25 cellular contexts compared by ENCODE assay signal in genomic region chr13:95269756-95270155, GRCh38. TPM values are rescaled to one million over a fixed set of nuclear protein-coding genes. Genes with fewer than 3 reads are reported as not detected.
DNase-seq lines count a peak whose midpoint lies in the region; ATAC-seq and TF ChIP-seq lines count a peak whose summit lies in the region.
"Had no signal": no experiment of that assay in that cellular context is flagged by ENCODE, and none has a peak within 500 bp of the region (broad histone marks: within the 10 kb centered on the region; RNA-seq: fewer than 3 reads in every experiment).

No MANE protein-coding gene starts in this region.

- no peak for ATAC-seq in left ventricle myocardium superior
- ATAC-seq in central memory CD8-positive, alpha-beta T cell (replicated peaks; ENCODE audit: extremely low read depth, poor library complexity, severe bottlenecking), result no peak
- ATAC-seq: activated CD4-positive, CD25-positive, alpha-beta regulatory T cell treated with anti-CD3 and anti-CD28 coated beads, Interleukin-2, amount 50 U/mL, for 24 hours; activated T-helper 17 cell treated with anti-CD3 and anti-CD28 coated beads, Interleukin-2, amount 50 U/mL, for 72 hours; effector memory CD8-positive, alpha-beta T cell; foreskin keratinocyte; K562 had no signal

- no peaks in the 10 kb centered on the region for H3K27me3 ChIP-seq in cardiac muscle cell
- H3K27me3 ChIP-seq in transverse colon, result no peaks in the 10 kb centered on the region
- H3K27me3 ChIP-seq: foreskin keratinocyte, SJCRH30 had no signal

- WGBS in transverse colon (ENCODE audit: low coverage in 1 of 2), 2 donors, result 77 to 81% methylated on average over 3 of the region's 3 CpGs

- peaks cover 5% of the 10 kb centered on the region for H3K9me3 Mint-ChIP-seq in central memory CD8-positive, alpha-beta T cell
- peaks cover 23% of the 10 kb centered on the region for H3K9me3 Mint-ChIP-seq in nephron progenitor cell
- H3K9me3 Mint-ChIP-seq in activated naive CD4-positive, alpha-beta T cell treated with anti-CD3 and anti-CD28 coated beads for 36 hours, result peaks cover 3% of the 10 kb centered on the region

- intact Hi-C loops in left ventricle myocardium superior (cut with micrococcal nuclease) (no loop called here), transverse colon (cut with DNase I; ENCODE audit: low total_unique reads) (no loop called here)
- intact Hi-C loops in activated naive CD4-positive, alpha-beta T cell treated with anti-CD3 and anti-CD28 coated beads for 36 hours (cut with micrococcal nuclease), result no loop called here

- peak overlapping the region; percentile 11 for H3K27ac Mint-ChIP-seq in central memory CD8-positive, alpha-beta T cell (ENCODE audit: low read depth)
- peak overlapping the region; percentile 8 for H3K27ac Mint-ChIP-seq in nephron progenitor cell
- H3K27ac Mint-ChIP-seq in activated naive CD4-positive, alpha-beta T cell treated with anti-CD3 and anti-CD28 coated beads for 36 hours, result no peak overlapping the region
- H3K27ac Mint-ChIP-seq: activated CD4-positive, alpha-beta memory T cell treated with anti-CD3 and anti-CD28 coated beads for 36 hours; activated naive CD8-positive, alpha-beta T cell; activated T-helper 17 cell treated with anti-CD3 and anti-CD28 coated beads, Interleukin-2, amount 50 U/mL, for 72 hours; B cell had no signal

- H3K9me3 ChIP-seq in cardiac muscle cell (ENCODE audit: low read depth) (no peaks in the 10 kb centered on the region), transverse colon (no peaks in the 10 kb centered on the region)
- H3K9me3 ChIP-seq: SJCRH30 had no signal

- TF ChIP-seq POLR2A in transverse colon (IDR thresholded peaks at IDR 0.05), result no peak

- DNase-seq in cardiac muscle cell (ENCODE audit: low read depth in 1 of 2, low spot score in 1 of 2) (no peak), left ventricle myocardium superior (no peak), nephron progenitor cell (no peak), transverse colon (no peak), NCI-H446 (lab: John Stamatoyannopoulos, UW) (no peak)
- DNase-seq in central memory CD8-positive, alpha-beta T cell (ENCODE audit: low spot score in 2 of 2), result no peak
- no peak for DNase-seq in activated naive CD4-positive, alpha-beta T cell treated with anti-CD3 and anti-CD28 coated beads for 36 hours
- no peak for DNase-seq in activated effector memory CD4-positive, alpha-beta T cell treated with anti-CD3 and anti-CD28 coated beads, Interleukin-2, amount 50 U/mL, for 16 hours
- DNase-seq: activated CD4-positive, alpha-beta memory T cell treated with anti-CD3 and anti-CD28 coated beads for 36 hours; activated CD8-positive, alpha-beta memory T cell treated with anti-CD3 and anti-CD28 coated beads, Interleukin-2, amount 50 U/mL, for 48 hours; effector memory CD8-positive, alpha-beta T cell; foreskin keratinocyte; NCI-H1105; NCI-H187 treated with DMSO at 0.1 percent for 48 hours; NCI-H526; retina; stimulated activated CD4-positive, alpha-beta T cell treated with anti-CD3 and anti-CD28 coated beads, Interleukin-2, amount 100 ng/mL, for 48 hours; T-helper 1 cell; trophoblast cell had no signal

- no peak overlapping the region for H3K4me3 Mint-ChIP-seq in central memory CD8-positive, alpha-beta T cell
- H3K4me3 Mint-ChIP-seq in nephron progenitor cell, result no peak overlapping the region
- H3K4me3 Mint-ChIP-seq in activated naive CD4-positive, alpha-beta T cell treated with anti-CD3 and anti-CD28 coated beads for 36 hours, result no peak overlapping the region
- H3K4me3 Mint-ChIP-seq: activated CD4-positive, alpha-beta memory T cell treated with anti-CD3 and anti-CD28 coated beads for 36 hours; activated naive CD8-positive, alpha-beta T cell; activated T-helper 17 cell treated with anti-CD3 and anti-CD28 coated beads, Interleukin-2, amount 50 U/mL, for 72 hours; B cell; effector memory CD8-positive, alpha-beta T cell had no signal

- H3K4me3 ChIP-seq in cardiac muscle cell (no peak overlapping the region), transverse colon (no peak overlapping the region)
- H3K4me3 ChIP-seq: K562, SJCRH30 had no signal

- no peak for TF ChIP-seq EP300 in transverse colon (IDR thresholded peaks at IDR 0.05; ENCODE audit: low read depth)

- H3K4me1 ChIP-seq in cardiac muscle cell (ENCODE audit: low read depth) (peaks cover 23% of the 10 kb centered on the region), transverse colon (peaks cover 8 to 54% (median 31%) of the 10 kb centered on the region in 4 donors)

- H3K36me3 ChIP-seq in cardiac muscle cell, result no peaks in the 10 kb centered on the region
- no peaks in the 10 kb centered on the region for H3K36me3 ChIP-seq in transverse colon

- no peaks in the 10 kb centered on the region for H3K36me3 Mint-ChIP-seq in central memory CD8-positive, alpha-beta T cell (ENCODE audit: insufficient read depth)
- peaks cover 33% of the 10 kb centered on the region for H3K36me3 Mint-ChIP-seq in nephron progenitor cell (ENCODE audit: low read depth)
- peaks cover 36% of the 10 kb centered on the region for H3K36me3 Mint-ChIP-seq in activated naive CD4-positive, alpha-beta T cell treated with anti-CD3 and anti-CD28 coated beads for 36 hours (ENCODE audit: low read depth)

- H3K27ac ChIP-seq in cardiac muscle cell (peak overlapping the region; percentile 3), transverse colon (peak overlapping the region; percentile 67 to 83 (median 75))
- H3K27ac ChIP-seq: foreskin keratinocyte had no signal

- TF ChIP-seq CTCF in cardiac muscle cell (IDR thresholded peaks at IDR 0.05; ENCODE audit: low read depth, low read length), result no peak
- TF ChIP-seq CTCF in nephron progenitor cell (IDR thresholded peaks at IDR 0.05), result no peak
- no peak for TF ChIP-seq CTCF in transverse colon (IDR thresholded peaks at IDR 0.05)

- H3K4me1 Mint-ChIP-seq in central memory CD8-positive, alpha-beta T cell, result peaks cover 19% of the 10 kb centered on the region
- peaks cover 73% of the 10 kb centered on the region for H3K4me1 Mint-ChIP-seq in nephron progenitor cell
- H3K4me1 Mint-ChIP-seq in activated naive CD4-positive, alpha-beta T cell treated with anti-CD3 and anti-CD28 coated beads for 36 hours (ENCODE audit: low read depth), result peaks cover 4% of the 10 kb centered on the region
- H3K4me1 Mint-ChIP-seq: B cell had no signal

- in situ Hi-C loops in transverse colon (cut with MboI; ENCODE audit: low pct_ligation_motif_present in 1 of 4, low pct_unique_long_range_greater_than_20kb in 1 of 4, low sequenced_read_pairs in 3 of 4), result no loop called here

- no peaks in the 10 kb centered on the region for H3K27me3 Mint-ChIP-seq in central memory CD8-positive, alpha-beta T cell
- peaks cover 3% of the 10 kb centered on the region for H3K27me3 Mint-ChIP-seq in nephron progenitor cell (ENCODE audit: low read depth, poor library complexity)
- H3K27me3 Mint-ChIP-seq in activated naive CD4-positive, alpha-beta T cell treated with anti-CD3 and anti-CD28 coated beads for 36 hours (ENCODE audit: low read depth), result no peaks in the 10 kb centered on the region
- H3K27me3 Mint-ChIP-seq: activated CD4-positive, alpha-beta memory T cell treated with anti-CD3 and anti-CD28 coated beads for 36 hours; activated naive CD8-positive, alpha-beta T cell; activated T-helper 17 cell treated with anti-CD3 and anti-CD28 coated beads, Interleukin-2, amount 50 U/mL, for 72 hours; B cell; effector memory CD8-positive, alpha-beta T cell had no signal

- CTCF ChIA-PET in activated naive CD4-positive, alpha-beta T cell treated with anti-CD3 and anti-CD28 coated beads for 36 hours (lab: Charles Lee), result interaction anchor here (0.6 kb wide), 1 partner anchor 45 kb away, joined by 3 read pairs; no protein-coding TSS in a partner anchor

RNA-seq across cellular contexts. Expression of gene ABCC4, which starts 31.5 kb away (rescaled TPM):
- total RNA-seq in cardiac muscle cell (2.0 and 5.0 TPM in 2 replicates), left ventricle myocardium superior (3.3 TPM), transverse colon (10 to 100 TPM; 15.8 to 26.0 (median 23.8) TPM)
- polyA plus RNA-seq in cardiac muscle cell, result 1.6 and 2.4 TPM in 2 replicates
- total RNA-seq in activated naive CD4-positive, alpha-beta T cell treated with anti-CD3 and anti-CD28 coated beads for 36 hours, result 1 to 10 TPM; 8.0 to 8.1 TPM
